20 cellular contexts compared by ENCODE assay signal in genomic region chr2:65019675-65020195, GRCh38. TPM values are rescaled to one million over a fixed set of nuclear protein-coding genes. Genes with fewer than 3 reads are reported as not detected.
DNase-seq lines count a peak whose midpoint lies in the region; ATAC-seq, FAIRE-seq and TF ChIP-seq lines count a peak whose summit lies in the region.
"Had no signal": no experiment of that assay in that cellular context is flagged by ENCODE, and none has a peak within 500 bp of the region (broad histone marks: within the 10 kb centered on the region; RNA-seq: fewer than 3 reads in every experiment).

No MANE protein-coding gene starts in this region.

- H3K36me3 ChIP-seq in K562 (ENCODE audit: control insufficient read depth, insufficient read depth, low read length), result peaks cover 29% of the 10 kb centered on the region

- H3K27ac ChIP-seq in K562 (ENCODE audit: extremely low read depth, low read depth, low read length), result no peak overlapping the region

- in situ Hi-C loops in K562 (cut with MboI), result no loop called here

- no peak overlapping the region for H2AFZ ChIP-seq in K562 (ENCODE audit: low read depth, low read length)

- H3K4me1 ChIP-seq in K562 (replicated peaks in 1 of 2; ENCODE audit: control insufficient read depth in 2 of 2, insufficient read depth in 2 of 2, low read length in 2 of 2), result peaks cover 18 to 40% of the 10 kb centered on the region in 2 experiments; a peak in 4 of 5 replicates
- H3K4me1 ChIP-seq: HAP-1 had no signal

- peaks cover 5% of the 10 kb centered on the region for H3K4me1 Mint-ChIP-seq in activated CD4-positive, alpha-beta T cell treated with anti-CD3 and anti-CD28 coated beads, Interleukin-2, amount 10 ng/mL, durations not matched to agents 24 days and 14 days
- H3K4me1 Mint-ChIP-seq in stimulated activated naive B cell treated with anti-CD40 and anti-IgM and Interleukin-4, amounts not matched to agents 10 μg/mL and 1 μg/mL and 100 μg/mL, for 72 hours, result peaks cover 57 to 87% of the 10 kb centered on the region in 2 donors

- TF ChIP-seq CTCF in K562 (IDR thresholded peaks at IDR 0.05 in 2 of 3, conservative IDR thresholded peaks at IDR 0.05 in 1 of 3; ENCODE audit: insufficient read depth in 2 of 3, low read depth in 1 of 3, low read length in 3 of 3), result no peak

- no peaks in the 10 kb centered on the region for H3K9me3 ChIP-seq in K562 (replicated peaks; ENCODE audit: control insufficient read depth, insufficient read depth, low read depth, low read length)
- H3K9me3 ChIP-seq: HAP-1 had no signal

- no peak for TF ChIP-seq RAD21 in K562 (CRISPR knock-in tag; conservative IDR thresholded peaks at IDR 0.05 in 1 of 2, IDR thresholded peaks at IDR 0.05 in 1 of 2)

- intact Hi-C loops in activated CD4-positive, alpha-beta T cell treated with anti-CD3 and anti-CD28 coated beads, Interleukin-2, amount 10 ng/mL, durations not matched to agents 24 days and 14 days (cut with micrococcal nuclease), result no loop called here
- intact Hi-C loops in K562 (cut with micrococcal nuclease), result no loop called here

- no peak for DNase-seq in activated CD4-positive, alpha-beta T cell treated with anti-CD3 and anti-CD28 coated beads, Interleukin-2, amount 10 ng/mL, durations not matched to agents 24 days and 14 days
- DNase-seq in activated CD4-positive, alpha-beta T cell treated with anti-CD3 and anti-CD28 coated beads, Interleukin-2, amount 50 U/mL, for 4 hours, result no peak
- DNase-seq in K562 (ENCODE audit: extremely low read depth in 1 of 4, low spot score in 3 of 4) (no peak), islet precursor cell (peak; percentile 71), DMS53 (lab: John Stamatoyannopoulos, UW) (no peak), left lobe of liver (ENCODE audit: low spot score) (no peak)
- DNase-seq in stimulated activated naive B cell treated with anti-CD40 and anti-IgM and Interleukin-4, amounts not matched to agents 10 μg/mL and 1 μg/mL and 100 μg/mL, for 72 hours, result no peak
- DNase-seq: 8988T, ACHN, GOT3, NCI-H1092, NCI-H1436, NCI-H187, NCI-H2171 treated with DMSO at 0.1 percent for 48 hours, NCI-H524 treated with DMSO at 0.1 percent for 48 hours, NCI-H774, PC-3 had no signal

- H3K27me3 Mint-ChIP-seq in activated CD4-positive, alpha-beta T cell treated with anti-CD3 and anti-CD28 coated beads, Interleukin-2, amount 10 ng/mL, durations not matched to agents 24 days and 14 days, result no peaks in the 10 kb centered on the region
- no peaks in the 10 kb centered on the region for H3K27me3 Mint-ChIP-seq in stimulated activated naive B cell treated with anti-CD40 and anti-IgM and Interleukin-4, amounts not matched to agents 10 μg/mL and 1 μg/mL and 100 μg/mL, for 72 hours
- H3K27me3 Mint-ChIP-seq: IgD-negative memory B cell had no signal

- no TSS peak for BruUV-seq in K562 (replicated peaks; lab: Mats Ljungman, UMichigan)

- ATAC-seq in K562 (no peak), GM18498 (IDR thresholded peaks at IDR 0.05; ENCODE audit: unreplicated experiment) (no peak), left lobe of liver (no peak)
- no peak for ATAC-seq in stimulated activated naive B cell treated with anti-CD40 and anti-IgM and Interleukin-4, amounts not matched to agents 10 μg/mL and 1 μg/mL and 100 μg/mL, for 72 hours (replicated peaks)
- ATAC-seq: PC-3 had no signal

- H3K4me3 Mint-ChIP-seq in activated CD4-positive, alpha-beta T cell treated with anti-CD3 and anti-CD28 coated beads, Interleukin-2, amount 10 ng/mL, durations not matched to agents 24 days and 14 days, result no peak overlapping the region
- no peak overlapping the region for H3K4me3 Mint-ChIP-seq in stimulated activated naive B cell treated with anti-CD40 and anti-IgM and Interleukin-4, amounts not matched to agents 10 μg/mL and 1 μg/mL and 100 μg/mL, for 72 hours
- H3K4me3 Mint-ChIP-seq: IgD-negative memory B cell had no signal

- FAIRE-seq in K562 (lab: Jason Lieb, UNC), result no peak

- no peaks in the 10 kb centered on the region for H3K27me3 ChIP-seq in K562 (ENCODE audit: control insufficient read depth in 2 of 2, insufficient read depth in 2 of 2, low read length in 2 of 2)

- 95% methylated on average over 7 of the region's 8 CpGs for WGBS in K562 (ENCODE audit: insufficient coverage, low coverage, missing lambda C conversion rate)

- H4K20me1 ChIP-seq in K562 (replicated peaks; ENCODE audit: control insufficient read depth, insufficient read depth, low read length), result no peaks in the 10 kb centered on the region

- no peak for TF ChIP-seq EP300 in K562 (IDR thresholded peaks at IDR 0.05; ENCODE audit: low read length)

- no peak overlapping the region for H3K4me2 ChIP-seq in K562 (ENCODE audit: insufficient read depth, low read length)

- CTCF ChIA-PET in K562 (lab: Yijun Ruan, JAX; ENCODE audit: low intra/inter-chr PET ratio), result no interaction called here

- peak overlapping the region; percentile 37 for H3K27ac Mint-ChIP-seq in activated CD4-positive, alpha-beta T cell treated with anti-CD3 and anti-CD28 coated beads, Interleukin-2, amount 10 ng/mL, durations not matched to agents 24 days and 14 days
- H3K27ac Mint-ChIP-seq in stimulated activated naive B cell treated with anti-CD40 and anti-IgM and Interleukin-4, amounts not matched to agents 10 μg/mL and 1 μg/mL and 100 μg/mL, for 72 hours, result peak overlapping the region; percentile 37

- H3K9me3 Mint-ChIP-seq in activated CD4-positive, alpha-beta T cell treated with anti-CD3 and anti-CD28 coated beads, Interleukin-2, amount 10 ng/mL, durations not matched to agents 24 days and 14 days, result no peaks in the 10 kb centered on the region
- H3K9me3 Mint-ChIP-seq in stimulated activated naive B cell treated with anti-CD40 and anti-IgM and Interleukin-4, amounts not matched to agents 10 μg/mL and 1 μg/mL and 100 μg/mL, for 72 hours, result peaks cover 0 to 2% of the 10 kb centered on the region in 2 donors
- H3K9me3 Mint-ChIP-seq: IgD-negative memory B cell had no signal

- H3K9me1 ChIP-seq in K562 (ENCODE audit: control insufficient read depth, insufficient read depth, low read length), result peaks cover 3% of the 10 kb centered on the region

- no peak overlapping the region for H3K9ac ChIP-seq in K562 (ENCODE audit: insufficient read depth in 1 of 2, low read depth in 2 of 2, low read length in 2 of 2)

- POLR2A ChIA-PET in K562 (lab: Yijun Ruan, JAX), result interaction anchor here (1.1 kb wide), 1 partner anchor 32 kb away, joined by 3 read pairs; no protein-coding TSS in a partner anchor

- no peaks in the 10 kb centered on the region for H3K79me2 ChIP-seq in K562 (ENCODE audit: control insufficient read depth, insufficient read depth, low read length)

- no peak overlapping the region for H3K4me3 ChIP-seq in K562
- H3K4me3 ChIP-seq: HAP-1 had no signal

- no peak for TF ChIP-seq POLR2A in K562 (conservative IDR thresholded peaks at IDR 0.05)

- H3K36me3 Mint-ChIP-seq in activated CD4-positive, alpha-beta T cell treated with anti-CD3 and anti-CD28 coated beads, Interleukin-2, amount 10 ng/mL, durations not matched to agents 24 days and 14 days (ENCODE audit: low read depth), result peaks cover 49% of the 10 kb centered on the region
- H3K36me3 Mint-ChIP-seq in stimulated activated naive B cell treated with anti-CD40 and anti-IgM and Interleukin-4, amounts not matched to agents 10 μg/mL and 1 μg/mL and 100 μg/mL, for 72 hours, result peaks cover 84 to 92% of the 10 kb centered on the region in 2 donors

RNA-seq across cellular contexts. Expression of gene SLC1A4, which starts 30.5 kb away (rescaled TPM):
- 12.4 and 13.1 TPM in 2 replicates for total RNA-seq in activated CD4-positive, alpha-beta T cell treated with anti-CD3 and anti-CD28 coated beads, Interleukin-2, amount 10 ng/mL, durations not matched to agents 24 days and 14 days
- total RNA-seq in K562 (2011; cell fraction: chromatin; rRNA removed; ENCODE audit: low replicate concordance), result 17.5 and 18.4 TPM in 2 replicates
- 26.2 and 28.7 TPM in 2 replicates for total RNA-seq in K562 (2011; cell fraction: nucleolus; rRNA removed)
- total RNA-seq in K562 (2011; cell fraction: nucleoplasm; rRNA removed), result 23.0 and 27.7 TPM in 2 replicates
- total RNA-seq in K562 (2014; rRNA removed), result 13.9 TPM in 2 replicates
- total RNA-seq in K562 (2014; rRNA removed; fragmentation: Illumina TruSeq; extraction: Trizol), result 10.9 and 11.5 TPM in 2 replicates
- 4.4 and 4.6 TPM in 2 replicates for total RNA-seq in K562 (2015; rRNA removed; fragmentation: Illumina TruSeq; extraction: Trizol)
- 18.5 and 24.0 TPM in 2 replicates for total RNA-seq in K562 (2021)
- polyA plus RNA-seq in K562 (2011; rRNA removed), result 6.9 and 13.4 TPM in 2 replicates
- polyA plus RNA-seq in K562 (2011; cell fraction: cytosol; rRNA removed), result 7.5 and 14.3 TPM in 2 replicates
- 11.3 and 11.9 TPM in 2 replicates for polyA plus RNA-seq in K562 (2011; cell fraction: nucleus; rRNA removed)
- 8.3 and 42.0 TPM in 2 replicates for polyA plus RNA-seq in K562 (2012)
- polyA plus RNA-seq in K562 (2014; fragmentation: Illumina TruSeq; extraction: Trizol), result 16.4 and 18.0 TPM in 2 replicates
- 1 to 10 TPM; 5.0 to 6.8 TPM for polyA plus RNA-seq in K562 (2014; fragmentation: Nextera tagmentation; extraction: Ambion mirVana)
- 9.8 and 11.6 TPM in 2 replicates for polyA plus RNA-seq in K562 (2014; rRNA removed)
- 14.3 and 23.1 TPM in 2 replicates for polyA minus RNA-seq in K562 (2011; rRNA and poly(A)+ RNA removed)
- polyA minus RNA-seq in K562 (2011; cell fraction: cytosol; rRNA and poly(A)+ RNA removed), result 10.3 and 18.3 TPM in 2 replicates
- polyA minus RNA-seq in K562 (2011; cell fraction: nucleus; rRNA and poly(A)+ RNA removed), result 4.3 and 8.0 TPM in 2 replicates
- total RNA-seq in left lobe of liver, result 8.1 TPM

RNA-seq across cellular contexts. Expression of gene CEP68, which starts 36.5 kb away (rescaled TPM):
- total RNA-seq in activated CD4-positive, alpha-beta T cell treated with anti-CD3 and anti-CD28 coated beads, Interleukin-2, amount 10 ng/mL, durations not matched to agents 24 days and 14 days, result 4.4 and 4.9 TPM in 2 replicates
- total RNA-seq in K562 (2011; cell fraction: chromatin; rRNA removed; ENCODE audit: low replicate concordance), result 19.6 and 32.3 TPM in 2 replicates
- total RNA-seq in K562 (2011; cell fraction: nucleolus; rRNA removed), result 15.3 and 16.3 TPM in 2 replicates
- total RNA-seq in K562 (2011; cell fraction: nucleoplasm; rRNA removed), result 16.1 and 19.7 TPM in 2 replicates
- 4.5 and 7.2 TPM in 2 replicates for total RNA-seq in K562 (2014; rRNA removed)
- 5.2 and 5.3 TPM in 2 replicates for total RNA-seq in K562 (2014; rRNA removed; fragmentation: Illumina TruSeq; extraction: Trizol)
- total RNA-seq in K562 (2015; rRNA removed; fragmentation: Illumina TruSeq; extraction: Trizol), result 4.8 and 5.1 TPM in 2 replicates
- total RNA-seq in K562 (2021), result 8.5 and 9.1 TPM in 2 replicates
- 5.4 and 9.7 TPM in 2 replicates for polyA plus RNA-seq in K562 (2011; rRNA removed)
- 4.7 and 6.8 TPM in 2 replicates for polyA plus RNA-seq in K562 (2011; cell fraction: cytosol; rRNA removed)
- polyA plus RNA-seq in K562 (2011; cell fraction: nucleus; rRNA removed), result 9.6 and 10.4 TPM in 2 replicates
- polyA plus RNA-seq in K562 (2012), result 4.6 and 8.4 TPM in 2 replicates
- 6.7 and 7.2 TPM in 2 replicates for polyA plus RNA-seq in K562 (2014; fragmentation: Illumina TruSeq; extraction: Trizol)
- 1 to 10 TPM; 1.4 to 1.5 TPM for polyA plus RNA-seq in K562 (2014; fragmentation: Nextera tagmentation; extraction: Ambion mirVana)
- 5.2 and 8.7 TPM in 2 replicates for polyA plus RNA-seq in K562 (2014; rRNA removed)
- 8.3 and 11.7 TPM in 2 replicates for polyA minus RNA-seq in K562 (2011; rRNA and poly(A)+ RNA removed)
- polyA minus RNA-seq in K562 (2011; cell fraction: cytosol; rRNA and poly(A)+ RNA removed), result 3.4 and 4.0 TPM in 2 replicates
- 10.6 and 15.1 TPM in 2 replicates for polyA minus RNA-seq in K562 (2011; cell fraction: nucleus; rRNA and poly(A)+ RNA removed)
- total RNA-seq in left lobe of liver, result 2.2 TPM
